20 cellular contexts compared by ENCODE assay signal in the genomic region with DNA sequence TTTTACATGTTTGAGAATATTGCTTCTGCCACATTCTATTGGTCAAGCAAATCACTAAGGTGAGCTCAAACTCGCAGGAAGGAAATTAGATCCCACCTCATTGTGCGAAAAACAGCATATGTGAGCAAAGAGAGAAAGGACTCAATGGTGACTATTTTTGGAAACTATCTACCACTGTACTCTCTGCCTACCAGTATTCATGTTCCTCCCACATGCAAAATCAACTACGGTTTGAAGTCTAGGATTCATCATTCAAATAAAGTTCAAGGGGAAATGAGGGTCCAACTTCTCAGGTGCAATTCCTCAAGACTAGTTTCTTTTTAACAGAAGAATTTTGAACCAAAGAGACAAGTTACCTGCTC.
DNase-seq lines count a peak whose midpoint lies in the region; ATAC-seq and TF ChIP-seq lines count a peak whose summit lies in the region.
"Had no signal": no experiment of that assay in that cellular context is flagged by ENCODE, and none has a peak within 500 bp of the region (broad histone marks: within the 10 kb centered on the region; RNA-seq: fewer than 3 reads in every experiment).

No MANE protein-coding gene starts in this region.

- no peak overlapping the region for H3K56ac ChIP-seq in H9 (ENCODE audit: insufficient read length, low read depth, low read length)

- H3K27ac Mint-ChIP-seq in HFFc6 (peak overlapping the region; percentile 72), H9 (no peak overlapping the region)
- H3K27ac Mint-ChIP-seq: activated B cell treated with CpG ODN at 0.5 μM for 24 hours; activated CD4-positive, alpha-beta memory T cell treated with anti-CD3 and anti-CD28 coated beads for 36 hours; T-helper 17 cell had no signal

- no peaks in the 10 kb centered on the region for H4K20me1 ChIP-seq in H9 (ENCODE audit: control insufficient read depth, insufficient read depth, insufficient read length)

- H4K8ac ChIP-seq in H9 (replicated peaks; ENCODE audit: insufficient read length, low read depth, low read length) = no peak overlapping the region

- no peaks in the 10 kb centered on the region for H3K79me2 ChIP-seq in H9 (ENCODE audit: insufficient read depth, low read length)

- H3K9ac ChIP-seq in adipocyte (ENCODE audit: low read length) (peak overlapping the region; percentile 17), H9 (ENCODE audit: extremely low read depth, insufficient read length, low read length) (no peak overlapping the region)

- TF ChIP-seq POLR2A in thyroid gland (IDR thresholded peaks at IDR 0.05) = no peak

- no peaks in the 10 kb centered on the region for H3K9me3 Mint-ChIP-seq in HFFc6
- H3K9me3 Mint-ChIP-seq in H9 = no peaks in the 10 kb centered on the region
- H3K9me3 Mint-ChIP-seq: activated B cell treated with CpG ODN at 0.5 μM for 24 hours; activated CD4-positive, alpha-beta memory T cell treated with anti-CD3 and anti-CD28 coated beads for 36 hours; neural crest cell had no signal

- no peak overlapping the region for H3K18ac ChIP-seq in H9 (ENCODE audit: insufficient read length, low read depth, low read length)

- H3K36me3 Mint-ChIP-seq in HFFc6 (ENCODE audit: low read depth) = no peaks in the 10 kb centered on the region
- no peaks in the 10 kb centered on the region for H3K36me3 Mint-ChIP-seq in H9 (ENCODE audit: insufficient read depth in 1 of 3, low read depth in 3 of 3)
- H3K36me3 Mint-ChIP-seq: activated CD4-positive, alpha-beta memory T cell treated with anti-CD3 and anti-CD28 coated beads for 36 hours had no signal

- peaks cover 8% of the 10 kb centered on the region for H3K4me1 ChIP-seq in adipocyte (ENCODE audit: control insufficient read depth, insufficient read depth, low read length)
- no peaks in the 10 kb centered on the region for H3K4me1 ChIP-seq in foreskin keratinocyte
- H3K4me1 ChIP-seq in thoracic aorta (ENCODE audit: control insufficient read depth in 1 of 2, low read depth in 2 of 2) = peaks cover 0 to 15% of the 10 kb centered on the region in 2 donors
- H3K4me1 ChIP-seq in thyroid gland = no peaks in the 10 kb centered on the region
- H3K4me1 ChIP-seq in H9 (ENCODE audit: insufficient read depth, low read length) = no peaks in the 10 kb centered on the region

- H2BK5ac ChIP-seq in H9 (ENCODE audit: insufficient read length, low read length) = no peak overlapping the region

- H3K9me3 ChIP-seq in adipocyte (ENCODE audit: control insufficient read depth, low read length) (no peaks in the 10 kb centered on the region), thoracic aorta (no peaks in the 10 kb centered on the region), thyroid gland (no peaks in the 10 kb centered on the region), H9 (ENCODE audit: control insufficient read depth, low read depth, low read length) (no peaks in the 10 kb centered on the region)
- H3K9me3 ChIP-seq: gastroesophageal sphincter had no signal

- H3K27ac ChIP-seq in foreskin keratinocyte (no peak overlapping the region), thoracic aorta (peak overlapping the region in 1 of 2 donors; percentile 42), thyroid gland (no peak overlapping the region), H9 (ENCODE audit: insufficient read length, low read depth, low read length) (no peak overlapping the region)

- H3K27me3 Mint-ChIP-seq in HFFc6 (ENCODE audit: insufficient read depth) (peaks cover 7% of the 10 kb centered on the region; the same call in 1 of the 2 replicates), H9 (ENCODE audit: low read depth) (no peaks in the 10 kb centered on the region)
- H3K27me3 Mint-ChIP-seq: T-helper 17 cell had no signal

- peaks cover 25% of the 10 kb centered on the region for H3K4me1 Mint-ChIP-seq in HFFc6 (ENCODE audit: low read depth)
- peaks cover 7 to 8% of the 10 kb centered on the region in 2 experiments for H3K4me1 Mint-ChIP-seq in H9
- H3K4me1 Mint-ChIP-seq: activated B cell treated with CpG ODN at 0.5 μM for 24 hours, neural crest cell, T-helper 17 cell had no signal

- H3K27me3 ChIP-seq in adipocyte (replicated peaks; ENCODE audit: control insufficient read depth, insufficient read depth, low read length) = no peaks in the 10 kb centered on the region
- no peaks in the 10 kb centered on the region for H3K27me3 ChIP-seq in foreskin keratinocyte
- H3K27me3 ChIP-seq in thoracic aorta (replicated peaks; ENCODE audit: insufficient read depth) = no peaks in the 10 kb centered on the region
- no peaks in the 10 kb centered on the region for H3K27me3 ChIP-seq in thyroid gland
- H3K27me3 ChIP-seq in H9 (ENCODE audit: insufficient read depth, low read length) = no peaks in the 10 kb centered on the region
- H3K27me3 ChIP-seq: gastroesophageal sphincter had no signal

- peak; percentile 33 for ATAC-seq in foreskin keratinocyte
- ATAC-seq in thoracic aorta (ENCODE audit: insufficient number of reproducible peaks, low FRiP score, low read depth) = no peak
- no peak for ATAC-seq in HG02885 (IDR thresholded peaks at IDR 0.05; ENCODE audit: poor library complexity, unreplicated experiment)
- ATAC-seq: left colon, T-helper 17 cell had no signal

- intact Hi-C loops in thyroid gland (cut with DNase I) = no loop called here

- WGBS in thyroid gland, 2 donors = 91 to 92% methylated on average over 3 of the region's 3 CpGs
- no CpG with 5 or more reads among the region's 3 CpGs for WGBS in H9 (ENCODE audit: extremely low coverage, insufficient read length, low lambda C conversion rate)

- H3K4me2 ChIP-seq in H9 (ENCODE audit: insufficient read depth, insufficient read length, low read length) = no peak overlapping the region

- H3K79me1 ChIP-seq in H9 (ENCODE audit: insufficient read depth, low read depth, low read length, poor library complexity, severe bottlenecking) = no peaks in the 10 kb centered on the region

- H2BK15ac ChIP-seq in H9 (ENCODE audit: low read depth, low read length) = no peak overlapping the region

- no peaks in the 10 kb centered on the region for H3K23me2 ChIP-seq in H9 (ENCODE audit: insufficient read length, low read depth, low read length, poor library complexity, severe bottlenecking)

- H3K4me3 Mint-ChIP-seq in HFFc6 (peak overlapping the region; percentile 73), H9 (no peak overlapping the region)
- H3K4me3 Mint-ChIP-seq: activated B cell treated with CpG ODN at 0.5 μM for 24 hours; activated CD4-positive, alpha-beta memory T cell treated with anti-CD3 and anti-CD28 coated beads for 36 hours; neural crest cell; T-helper 17 cell had no signal

- H3K4me3 ChIP-seq in adipocyte (ENCODE audit: low read length) (peak overlapping the region; percentile 72), thoracic aorta (peak overlapping the region; percentile 49), thyroid gland (replicated peaks in 1 of 3) (no peak overlapping the region)
- H3K4me3 ChIP-seq: gastroesophageal sphincter had no signal

- H3K14ac ChIP-seq in H9 (ENCODE audit: insufficient read depth, low read length) = no peak overlapping the region

- H4K5ac ChIP-seq in H9 (ENCODE audit: insufficient read length, low read depth, low read length) = no peak overlapping the region

- no peak overlapping the region for H2BK20ac ChIP-seq in H9 (ENCODE audit: low read depth, low read length, poor library complexity, severe bottlenecking)

- no peak overlapping the region for H3K4ac ChIP-seq in H9 (ENCODE audit: low read depth, low read length)

- H3T11ph ChIP-seq in H9 (ENCODE audit: low read length) = no peak overlapping the region

- H2BK120ac ChIP-seq in H9 (ENCODE audit: low read depth, low read length, poor library complexity, severe bottlenecking) = no peak overlapping the region

- no peak overlapping the region for H3K23ac ChIP-seq in H9 (ENCODE audit: insufficient read length, low read depth, low read length)

- no peak for TF ChIP-seq CTCF in HFFc6 (IDR thresholded peaks at IDR 0.05)
- TF ChIP-seq CTCF in foreskin keratinocyte (conservative IDR thresholded peaks at IDR 0.05) = no peak
- no peak for TF ChIP-seq CTCF in thoracic aorta (IDR thresholded peaks at IDR 0.05)
- no peak for TF ChIP-seq CTCF in thyroid gland (IDR thresholded peaks at IDR 0.05)
- no peak for TF ChIP-seq CTCF in H9 (conservative IDR thresholded peaks at IDR 0.05)

- H2AFZ ChIP-seq in H9 (ENCODE audit: low read length) = no peak overlapping the region

- H3K36me3 ChIP-seq in adipocyte (ENCODE audit: control insufficient read depth, insufficient read depth, low read length, severe bottlenecking) (no peaks in the 10 kb centered on the region), thoracic aorta (no peaks in the 10 kb centered on the region), thyroid gland (no peaks in the 10 kb centered on the region)
- H3K36me3 ChIP-seq: gastroesophageal sphincter had no signal

- H4K91ac ChIP-seq in H9 (ENCODE audit: insufficient read length, low read depth, low read length) = no peak overlapping the region

- no peak overlapping the region for H2BK12ac ChIP-seq in H9 (ENCODE audit: insufficient read length, low read depth, low read length)

- no peak overlapping the region for H2AK5ac ChIP-seq in H9 (ENCODE audit: insufficient read length, low read length)

- DNase-seq in HFFc6 (no peak), adipocyte (ENCODE audit: low read depth) (no peak), foreskin keratinocyte (no peak), thoracic aorta (ENCODE audit: low spot score) (no peak), thyroid gland (no peak), H9 (no peak)
- DNase-seq: activated B cell treated with CpG ODN at 0.5 μM for 24 hours; activated CD4-positive, alpha-beta memory T cell treated with anti-CD3 and anti-CD28 coated beads for 36 hours; activated naive CD4-positive, alpha-beta T cell; GOT3; midbrain; NCI-H1417; NCI-H526; retina; stimulated activated naive CD4-positive, alpha-beta T cell; T-helper 17 cell had no signal

Comparison
In these comparisons a context has a peak if more than half of its experiments do, and no peak if none do; other contexts are left out.
1. H3K4me3 ChIP-seq: peak in adipocyte (single experiment) and thoracic aorta (single experiment); none in thyroid gland (0 of 3).